7 cellular contexts compared by ENCODE assay signal in genomic region chr4:94995684-94996394, GRCh38.
DNase-seq lines count a peak whose midpoint lies in the region; ATAC-seq and TF ChIP-seq lines count a peak whose summit lies in the region.

No MANE protein-coding gene starts in this region.

- H3K4me3 Mint-ChIP-seq in activated naive CD8-positive, alpha-beta T cell = peak overlapping the region; percentile 54
- no peak overlapping the region for H3K4me3 Mint-ChIP-seq in stimulated activated memory B cell treated with anti-CD40 and anti-IgM and Interleukin-4, amounts not matched to agents 10 μg/mL and 1 μg/mL and 100 μg/mL, for 72 hours
- H3K4me3 Mint-ChIP-seq in mesothelial cell of epicardium = no peak overlapping the region

- no peak for TF ChIP-seq CTCF in mesothelial cell of epicardium (IDR thresholded peaks at IDR 0.05; ENCODE audit: unreplicated experiment)

- no peaks in the 10 kb centered on the region for H3K36me3 Mint-ChIP-seq in activated naive CD8-positive, alpha-beta T cell
- H3K36me3 Mint-ChIP-seq in stimulated activated memory B cell treated with anti-CD40 and anti-IgM and Interleukin-4, amounts not matched to agents 10 μg/mL and 1 μg/mL and 100 μg/mL, for 72 hours = no peaks in the 10 kb centered on the region
- no peaks in the 10 kb centered on the region for H3K36me3 Mint-ChIP-seq in mesothelial cell of epicardium

- H3K4me1 Mint-ChIP-seq in activated naive CD8-positive, alpha-beta T cell (ENCODE audit: low read depth) = peaks cover 12% of the 10 kb centered on the region
- no peaks in the 10 kb centered on the region for H3K4me1 Mint-ChIP-seq in stimulated activated memory B cell treated with anti-CD40 and anti-IgM and Interleukin-4, amounts not matched to agents 10 μg/mL and 1 μg/mL and 100 μg/mL, for 72 hours
- H3K4me1 Mint-ChIP-seq in mesothelial cell of epicardium = peaks cover 37% of the 10 kb centered on the region

- H3K9ac ChIP-seq in iPS-18a (ENCODE audit: low read length) = no peak overlapping the region

- H3K27ac ChIP-seq in iPS-18a (ENCODE audit: low read length) = no peak overlapping the region

- in situ Hi-C loops in HAP-1 (cut with MboI; ENCODE audit: low sequenced_read_pairs) = no loop called here

- H3K4me1 ChIP-seq in iPS-18a (ENCODE audit: control insufficient read depth, low read depth, low read length) (peaks cover 10% of the 10 kb centered on the region), HAP-1 (no peaks in the 10 kb centered on the region)

- no peaks in the 10 kb centered on the region for H3K36me3 ChIP-seq in iPS-18a (ENCODE audit: control insufficient read depth, low read depth, low read length)
- H3K36me3 ChIP-seq in HAP-1 (replicated peaks) = no peaks in the 10 kb centered on the region

- H3K27me3 ChIP-seq in iPS-18a (ENCODE audit: control insufficient read depth, insufficient read depth, low read length) (no peaks in the 10 kb centered on the region), HAP-1 (ENCODE audit: low read depth) (no peaks in the 10 kb centered on the region)

- no peaks in the 10 kb centered on the region for H3K9me3 ChIP-seq in iPS-18a (ENCODE audit: control insufficient read depth, low read depth, low read length)
- H3K9me3 ChIP-seq in HAP-1 = no peaks in the 10 kb centered on the region

- H3K4me3 ChIP-seq in iPS-18a (ENCODE audit: low read length) (peak overlapping the region; percentile 4), HAP-1 (no peak overlapping the region)

- DNase-seq in HAP-1 (ENCODE audit: low spot score in 2 of 2) = no peak
- no peak for DNase-seq in mesothelial cell of epicardium (ENCODE audit: low spot score in 2 of 2, unreplicated experiment in 2 of 2)

- H3K27me3 Mint-ChIP-seq in activated naive CD8-positive, alpha-beta T cell = no peaks in the 10 kb centered on the region
- H3K27me3 Mint-ChIP-seq in stimulated activated memory B cell treated with anti-CD40 and anti-IgM and Interleukin-4, amounts not matched to agents 10 μg/mL and 1 μg/mL and 100 μg/mL, for 72 hours = no peaks in the 10 kb centered on the region
- H3K27me3 Mint-ChIP-seq in mesothelial cell of epicardium (ENCODE audit: low read depth) = no peaks in the 10 kb centered on the region

- H3K9me3 Mint-ChIP-seq in activated naive CD8-positive, alpha-beta T cell (ENCODE audit: low read depth) = no peaks in the 10 kb centered on the region
- H3K9me3 Mint-ChIP-seq in stimulated activated memory B cell treated with anti-CD40 and anti-IgM and Interleukin-4, amounts not matched to agents 10 μg/mL and 1 μg/mL and 100 μg/mL, for 72 hours = peaks cover 3% of the 10 kb centered on the region
- no peaks in the 10 kb centered on the region for H3K9me3 Mint-ChIP-seq in mesothelial cell of epicardium

- ATAC-seq in GM21619 (IDR thresholded peaks at IDR 0.05; ENCODE audit: unreplicated experiment) (peak; percentile 62), GM21576 (IDR thresholded peaks at IDR 0.05; ENCODE audit: unreplicated experiment) (no peak)
- peak; percentile 38 for ATAC-seq in stimulated activated memory B cell treated with anti-CD40 and anti-IgM and Interleukin-4, amounts not matched to agents 10 μg/mL and 1 μg/mL and 100 μg/mL, for 72 hours

- no peak overlapping the region for H3K27ac Mint-ChIP-seq in activated naive CD8-positive, alpha-beta T cell
- no peak overlapping the region for H3K27ac Mint-ChIP-seq in stimulated activated memory B cell treated with anti-CD40 and anti-IgM and Interleukin-4, amounts not matched to agents 10 μg/mL and 1 μg/mL and 100 μg/mL, for 72 hours
- H3K27ac Mint-ChIP-seq in mesothelial cell of epicardium = no peak overlapping the region
